1 cellular context compared by ENCODE assay signal in the genomic region with DNA sequence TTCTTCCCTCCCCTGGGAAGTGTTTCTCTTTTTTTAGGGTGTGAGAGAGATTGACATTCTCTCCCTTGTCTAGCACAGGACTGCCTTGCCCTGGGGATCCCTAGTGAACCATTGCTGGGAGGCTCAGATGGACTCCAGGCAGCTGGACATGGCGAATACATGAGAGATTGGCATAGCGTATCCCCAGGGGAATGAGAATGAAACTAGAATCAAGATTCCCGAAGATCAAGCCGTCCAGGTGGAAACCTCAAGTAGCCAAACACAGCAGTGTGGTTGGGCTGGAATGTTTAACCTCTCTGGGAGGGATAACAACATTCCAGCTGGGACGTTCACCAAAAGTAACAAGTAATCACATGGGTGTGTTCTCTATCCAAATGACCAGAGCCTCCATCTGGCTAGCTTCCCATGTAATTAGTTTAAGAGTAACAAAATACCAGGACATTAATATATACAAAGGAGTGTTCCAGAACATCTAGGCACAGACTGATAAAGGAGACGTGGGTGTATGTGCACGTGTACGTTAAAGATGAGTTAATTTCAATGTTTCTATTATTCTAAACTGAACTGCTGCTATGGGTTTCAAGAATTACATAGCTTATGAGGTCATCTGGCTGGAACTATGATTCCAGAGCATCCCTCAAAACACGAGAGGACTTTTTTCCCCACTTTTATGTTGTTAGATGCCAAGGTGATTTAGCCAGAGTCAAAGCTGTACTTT.
TF ChIP-seq lines count a peak whose summit lies in the region.

No MANE protein-coding gene starts in this region.

TF ChIP-seq in HEK293, 187 proteins besides CTCF, POLR2A, EP300 and RAD21 (continued from another document and continues in another):
- TF ChIP-seq, protein P1, sequence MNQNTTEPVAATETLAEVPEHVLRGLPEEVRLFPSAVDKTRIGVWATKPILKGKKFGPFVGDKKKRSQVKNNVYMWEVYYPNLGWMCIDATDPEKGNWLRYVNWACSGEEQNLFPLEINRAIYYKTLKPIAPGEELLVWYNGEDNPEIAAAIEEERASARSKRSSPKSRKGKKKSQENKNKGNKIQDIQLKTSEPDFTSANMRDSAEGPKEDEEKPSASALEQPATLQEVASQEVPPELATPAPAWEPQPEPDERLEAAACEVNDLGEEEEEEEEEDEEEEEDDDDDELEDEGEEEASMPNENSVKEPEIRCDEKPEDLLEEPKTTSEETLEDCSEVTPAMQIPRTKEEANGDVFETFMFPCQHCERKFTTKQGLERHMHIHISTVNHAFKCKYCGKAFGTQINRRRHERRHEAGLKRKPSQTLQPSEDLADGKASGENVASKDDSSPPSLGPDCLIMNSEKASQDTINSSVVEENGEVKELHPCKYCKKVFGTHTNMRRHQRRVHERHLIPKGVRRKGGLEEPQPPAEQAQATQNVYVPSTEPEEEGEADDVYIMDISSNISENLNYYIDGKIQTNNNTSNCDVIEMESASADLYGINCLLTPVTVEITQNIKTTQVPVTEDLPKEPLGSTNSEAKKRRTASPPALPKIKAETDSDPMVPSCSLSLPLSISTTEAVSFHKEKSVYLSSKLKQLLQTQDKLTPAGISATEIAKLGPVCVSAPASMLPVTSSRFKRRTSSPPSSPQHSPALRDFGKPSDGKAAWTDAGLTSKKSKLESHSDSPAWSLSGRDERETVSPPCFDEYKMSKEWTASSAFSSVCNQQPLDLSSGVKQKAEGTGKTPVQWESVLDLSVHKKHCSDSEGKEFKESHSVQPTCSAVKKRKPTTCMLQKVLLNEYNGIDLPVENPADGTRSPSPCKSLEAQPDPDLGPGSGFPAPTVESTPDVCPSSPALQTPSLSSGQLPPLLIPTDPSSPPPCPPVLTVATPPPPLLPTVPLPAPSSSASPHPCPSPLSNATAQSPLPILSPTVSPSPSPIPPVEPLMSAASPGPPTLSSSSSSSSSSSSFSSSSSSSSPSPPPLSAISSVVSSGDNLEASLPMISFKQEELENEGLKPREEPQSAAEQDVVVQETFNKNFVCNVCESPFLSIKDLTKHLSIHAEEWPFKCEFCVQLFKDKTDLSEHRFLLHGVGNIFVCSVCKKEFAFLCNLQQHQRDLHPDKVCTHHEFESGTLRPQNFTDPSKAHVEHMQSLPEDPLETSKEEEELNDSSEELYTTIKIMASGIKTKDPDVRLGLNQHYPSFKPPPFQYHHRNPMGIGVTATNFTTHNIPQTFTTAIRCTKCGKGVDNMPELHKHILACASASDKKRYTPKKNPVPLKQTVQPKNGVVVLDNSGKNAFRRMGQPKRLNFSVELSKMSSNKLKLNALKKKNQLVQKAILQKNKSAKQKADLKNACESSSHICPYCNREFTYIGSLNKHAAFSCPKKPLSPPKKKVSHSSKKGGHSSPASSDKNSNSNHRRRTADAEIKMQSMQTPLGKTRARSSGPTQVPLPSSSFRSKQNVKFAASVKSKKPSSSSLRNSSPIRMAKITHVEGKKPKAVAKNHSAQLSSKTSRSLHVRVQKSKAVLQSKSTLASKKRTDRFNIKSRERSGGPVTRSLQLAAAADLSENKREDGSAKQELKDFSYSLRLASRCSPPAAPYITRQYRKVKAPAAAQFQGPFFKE (tag by site-specific recombination; IDR thresholded peaks at IDR 0.05; ENCODE audit: borderline replicate concordance), result no peak
- TF ChIP-seq ZNF558 (tag by site-specific recombination; IDR thresholded peaks at IDR 0.05) (no peak), REPIN1 (tag by site-specific recombination; IDR thresholded peaks at IDR 0.05; ENCODE audit: low read depth) (no peak), ZNF416 (tag by site-specific recombination; IDR thresholded peaks at IDR 0.05) (no peak), WT1 (tag by site-specific recombination; IDR thresholded peaks at IDR 0.05) (peak; percentile 92), KLF10 (tag by site-specific recombination; IDR thresholded peaks at IDR 0.05) (peak; percentile 86), ZNF112 (tag by site-specific recombination; IDR thresholded peaks at IDR 0.05) (no peak), ZNF354C (tag by site-specific recombination; IDR thresholded peaks at IDR 0.05; ENCODE audit: borderline replicate concordance, low read depth) (no peak), MEIS1 (CRISPR knock-in tag; IDR thresholded peaks at IDR 0.05; ENCODE audit: borderline replicate concordance) (no peak), ZBTB11 (tag by site-specific recombination; conservative IDR thresholded peaks at IDR 0.05; ENCODE audit: low read depth) (no peak), ZNF221 (tag by site-specific recombination; IDR thresholded peaks at IDR 0.05; ENCODE audit: borderline replicate concordance) (no peak), ZNF792 (tag by site-specific recombination; IDR thresholded peaks at IDR 0.05) (no peak), ZNF548 (tag by site-specific recombination; IDR thresholded peaks at IDR 0.05) (no peak), ZNF114 (tag by site-specific recombination; IDR thresholded peaks at IDR 0.05) (no peak), ZNF677 (tag by site-specific recombination; IDR thresholded peaks at IDR 0.05) (no peak), KLF7 (tag by site-specific recombination; IDR thresholded peaks at IDR 0.05; ENCODE audit: borderline replicate concordance) (no peak), ZBTB20 (tag by site-specific recombination; IDR thresholded peaks at IDR 0.05) (no peak), ZNF366 (tag by site-specific recombination; conservative IDR thresholded peaks at IDR 0.05) (no peak), ZNF23 (tag by site-specific recombination; IDR thresholded peaks at IDR 0.05; ENCODE audit: borderline replicate concordance) (no peak), ZNF600 (tag by site-specific recombination; IDR thresholded peaks at IDR 0.05) (peak; percentile 97), GFI1B (tag by site-specific recombination; IDR thresholded peaks at IDR 0.05) (no peak), FEZF1 (tag by site-specific recombination; IDR thresholded peaks at IDR 0.05) (peak; percentile 39; the same call in 1 of the 2 replicates), ZSCAN4 (tag by site-specific recombination; IDR thresholded peaks at IDR 0.05) (no peak), ZBTB8A (tag by site-specific recombination; IDR thresholded peaks at IDR 0.05) (no peak), ZNF24 (tag by site-specific recombination; IDR thresholded peaks at IDR 0.05) (no peak), ZBTB44 (tag by site-specific recombination; IDR thresholded peaks at IDR 0.05) (no peak; the same call in 1 of the 2 replicates), BCL6B (tag by site-specific recombination; IDR thresholded peaks at IDR 0.05) (no peak), SCRT2 (tag by site-specific recombination; IDR thresholded peaks at IDR 0.05) (peak; percentile 60; the same call in 1 of the 2 replicates)
- TF ChIP-seq, protein P2, sequence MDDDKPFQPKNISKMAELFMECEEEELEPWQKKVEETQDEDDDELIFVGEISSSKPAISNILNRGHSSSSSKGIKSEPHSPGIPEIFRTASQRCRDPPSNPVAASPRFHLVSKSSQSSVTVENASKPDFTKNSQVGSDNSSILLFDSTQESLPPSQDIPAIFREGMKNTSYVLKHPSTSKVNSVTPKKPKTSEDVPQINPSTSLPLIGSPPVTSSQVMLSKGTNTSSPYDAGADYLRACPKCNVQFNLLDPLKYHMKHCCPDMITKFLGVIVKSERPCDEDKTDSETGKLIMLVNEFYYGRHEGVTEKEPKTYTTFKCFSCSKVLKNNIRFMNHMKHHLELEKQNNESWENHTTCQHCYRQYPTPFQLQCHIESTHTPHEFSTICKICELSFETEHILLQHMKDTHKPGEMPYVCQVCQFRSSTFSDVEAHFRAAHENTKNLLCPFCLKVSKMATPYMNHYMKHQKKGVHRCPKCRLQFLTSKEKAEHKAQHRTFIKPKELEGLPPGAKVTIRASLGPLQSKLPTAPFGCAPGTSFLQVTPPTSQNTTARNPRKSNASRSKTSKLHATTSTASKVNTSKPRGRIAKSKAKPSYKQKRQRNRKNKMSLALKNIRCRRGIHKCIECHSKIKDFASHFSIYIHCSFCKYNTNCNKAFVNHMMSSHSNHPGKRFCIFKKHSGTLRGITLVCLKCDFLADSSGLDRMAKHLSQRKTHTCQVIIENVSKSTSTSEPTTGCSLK (tag by site-specific recombination; IDR thresholded peaks at IDR 0.05), result no peak
- TF ChIP-seq, protein P3, sequence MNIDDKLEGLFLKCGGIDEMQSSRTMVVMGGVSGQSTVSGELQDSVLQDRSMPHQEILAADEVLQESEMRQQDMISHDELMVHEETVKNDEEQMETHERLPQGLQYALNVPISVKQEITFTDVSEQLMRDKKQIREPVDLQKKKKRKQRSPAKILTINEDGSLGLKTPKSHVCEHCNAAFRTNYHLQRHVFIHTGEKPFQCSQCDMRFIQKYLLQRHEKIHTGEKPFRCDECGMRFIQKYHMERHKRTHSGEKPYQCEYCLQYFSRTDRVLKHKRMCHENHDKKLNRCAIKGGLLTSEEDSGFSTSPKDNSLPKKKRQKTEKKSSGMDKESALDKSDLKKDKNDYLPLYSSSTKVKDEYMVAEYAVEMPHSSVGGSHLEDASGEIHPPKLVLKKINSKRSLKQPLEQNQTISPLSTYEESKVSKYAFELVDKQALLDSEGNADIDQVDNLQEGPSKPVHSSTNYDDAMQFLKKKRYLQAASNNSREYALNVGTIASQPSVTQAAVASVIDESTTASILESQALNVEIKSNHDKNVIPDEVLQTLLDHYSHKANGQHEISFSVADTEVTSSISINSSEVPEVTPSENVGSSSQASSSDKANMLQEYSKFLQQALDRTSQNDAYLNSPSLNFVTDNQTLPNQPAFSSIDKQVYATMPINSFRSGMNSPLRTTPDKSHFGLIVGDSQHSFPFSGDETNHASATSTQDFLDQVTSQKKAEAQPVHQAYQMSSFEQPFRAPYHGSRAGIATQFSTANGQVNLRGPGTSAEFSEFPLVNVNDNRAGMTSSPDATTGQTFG (tag by site-specific recombination; IDR thresholded peaks at IDR 0.05; ENCODE audit: borderline replicate concordance), result no peak
- TF ChIP-seq, protein P4, sequence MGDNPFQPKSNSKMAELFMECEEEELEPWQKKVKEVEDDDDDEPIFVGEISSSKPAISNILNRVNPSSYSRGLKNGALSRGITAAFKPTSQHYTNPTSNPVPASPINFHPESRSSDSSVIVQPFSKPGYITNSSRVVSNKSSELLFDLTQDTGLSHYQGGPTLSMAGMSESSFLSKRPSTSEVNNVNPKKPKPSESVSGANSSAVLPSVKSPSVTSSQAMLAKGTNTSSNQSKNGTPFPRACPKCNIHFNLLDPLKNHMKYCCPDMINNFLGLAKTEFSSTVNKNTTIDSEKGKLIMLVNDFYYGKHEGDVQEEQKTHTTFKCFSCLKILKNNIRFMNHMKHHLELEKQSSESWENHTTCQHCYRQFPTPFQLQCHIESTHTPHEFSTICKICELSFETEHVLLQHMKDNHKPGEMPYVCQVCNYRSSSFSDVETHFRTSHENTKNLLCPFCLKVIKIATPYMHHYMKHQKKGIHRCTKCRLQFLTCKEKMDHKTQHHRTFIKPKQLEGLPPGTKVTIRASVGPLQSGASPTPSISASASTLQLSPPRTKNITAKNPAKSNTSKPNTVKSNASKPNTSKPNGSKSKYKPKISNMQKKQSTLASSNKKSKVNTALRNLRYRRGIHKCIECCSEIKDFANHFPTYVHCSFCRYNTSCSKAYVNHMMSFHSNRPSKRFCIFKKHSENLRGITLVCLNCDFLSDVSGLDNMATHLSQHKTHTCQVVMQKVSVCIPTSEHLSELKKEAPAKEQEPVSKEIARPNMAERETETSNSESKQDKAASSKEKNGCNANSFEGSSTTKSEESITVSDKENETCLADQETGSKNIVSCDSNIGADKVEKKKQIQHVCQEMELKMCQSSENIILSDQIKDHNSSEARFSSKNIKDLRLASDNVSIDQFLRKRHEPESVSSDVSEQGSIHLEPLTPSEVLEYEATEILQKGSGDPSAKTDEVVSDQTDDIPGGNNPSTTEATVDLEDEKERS (tag by site-specific recombination; IDR thresholded peaks at IDR 0.05), result no peak
